18 cellular contexts compared by ENCODE assay signal in the genomic region with DNA sequence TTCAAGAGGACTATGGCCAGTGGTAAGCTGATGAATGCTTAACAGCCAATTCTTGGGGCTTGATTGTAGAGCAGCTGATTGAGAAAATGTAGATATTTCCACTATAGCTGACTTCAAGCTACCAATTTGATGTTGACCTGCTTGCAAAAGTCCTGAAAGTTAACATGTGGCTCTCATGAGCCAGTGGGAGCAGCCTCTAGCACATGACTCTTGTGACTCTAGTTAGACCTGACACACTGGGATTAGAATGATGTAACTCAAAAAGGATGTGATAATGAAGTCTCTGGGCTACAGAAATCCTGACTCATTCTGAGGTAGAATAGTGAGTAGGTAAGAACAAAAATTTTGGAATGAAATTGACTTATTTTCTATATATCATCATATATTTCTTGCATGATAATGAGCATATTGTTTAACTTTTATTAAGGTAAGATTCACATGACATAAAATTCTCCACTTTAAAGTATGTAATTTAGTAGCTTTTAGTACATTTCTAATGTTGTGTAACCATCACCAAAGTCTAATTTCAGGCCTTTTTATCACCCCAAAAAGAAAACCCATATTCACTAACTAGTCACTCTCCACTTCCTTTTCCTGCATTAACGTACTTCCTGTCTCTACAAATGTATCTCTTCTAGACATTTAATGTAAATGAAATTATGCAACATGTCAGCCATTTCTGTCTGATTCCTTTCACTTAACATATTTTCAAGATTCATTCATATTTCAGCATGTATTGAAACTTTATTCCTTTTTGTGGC. TPM values are rescaled to one million over a fixed set of nuclear protein-coding genes. Genes with fewer than 3 reads are reported as not detected.
DNase-seq lines count a peak whose midpoint lies in the region; ATAC-seq and TF ChIP-seq lines count a peak whose summit lies in the region.
"Had no signal": no experiment of that assay in that cellular context is flagged by ENCODE, and none has a peak within 500 bp of the region (broad histone marks: within the 10 kb centered on the region; RNA-seq: fewer than 3 reads in every experiment).

No MANE protein-coding gene starts in this region.

- no peak overlapping the region for H3K4me3 ChIP-seq in OCI-LY7 (ENCODE audit: low read depth, low read length, poor library complexity, severe bottlenecking)
- no peak overlapping the region for H3K4me3 ChIP-seq in choroid plexus epithelial cell (ENCODE audit: low read depth, low read length)
- no peak overlapping the region for H3K4me3 ChIP-seq in lower leg skin (ENCODE audit: low read depth, poor library complexity, severe bottlenecking)
- H3K4me3 ChIP-seq: mucosa of descending colon, uterus had no signal

- H3K9me2 ChIP-seq in OCI-LY7 (ENCODE audit: insufficient read depth, low read length): no peaks in the 10 kb centered on the region

- H4K20me1 ChIP-seq in OCI-LY7 (ENCODE audit: insufficient read depth, low read length): no peaks in the 10 kb centered on the region

- no peaks in the 10 kb centered on the region; the same call in 1 of the 2 replicates for H3K9me3 ChIP-seq in OCI-LY7 (ENCODE audit: low read length)
- H3K9me3 ChIP-seq: mucosa of descending colon, uterus had no signal

- H3K27me3 Mint-ChIP-seq in stimulated activated naive CD8-positive, alpha-beta T cell treated with anti-CD3 and anti-CD28 coated beads, Interleukin-15, amount 100 ng/mL, for 72 hours: no peaks in the 10 kb centered on the region

- BruUV-seq in OCI-LY7 (replicated peaks; lab: Mats Ljungman, UMichigan): no TSS peak

- POLR2A ChIA-PET in OCI-LY7 (lab: Charles Lee): no interaction called here

- CTCF ChIA-PET in OCI-LY7 (lab: Charles Lee; ENCODE audit: unreplicated experiment): no interaction called here

- no peak overlapping the region for H3K4me3 Mint-ChIP-seq in stimulated activated naive CD8-positive, alpha-beta T cell treated with anti-CD3 and anti-CD28 coated beads, Interleukin-15, amount 100 ng/mL, for 72 hours
- no peak overlapping the region for H3K4me3 Mint-ChIP-seq in stimulated activated effector memory CD8-positive, alpha-beta T cell treated with anti-CD3 and anti-CD28 coated beads, Interleukin-12 subunit alpha, Interleukin-12 subunit beta, amount 100 ng/mL, for 72 hours
- H3K4me3 Mint-ChIP-seq: stimulated activated naive CD8-positive, alpha-beta T cell treated with anti-CD3 and anti-CD28 coated beads, Interleukin-15, Interleukin-2, amounts not matched to agents 100 ng/mL and 50 ng/mL, for 24 hours had no signal

- H3K9me3 Mint-ChIP-seq in stimulated activated naive CD8-positive, alpha-beta T cell treated with anti-CD3 and anti-CD28 coated beads, Interleukin-15, amount 100 ng/mL, for 72 hours: peaks cover 0 to 6% of the 10 kb centered on the region in 2 donors
- peaks cover 9% of the 10 kb centered on the region for H3K9me3 Mint-ChIP-seq in stimulated activated effector memory CD8-positive, alpha-beta T cell treated with anti-CD3 and anti-CD28 coated beads, Interleukin-12 subunit alpha, Interleukin-12 subunit beta, amount 100 ng/mL, for 72 hours

- no peaks in the 10 kb centered on the region for H3K36me3 ChIP-seq in OCI-LY7 (ENCODE audit: insufficient read depth, low read length)
- H3K36me3 ChIP-seq: uterus had no signal

- H3K4me1 Mint-ChIP-seq in stimulated activated naive CD8-positive, alpha-beta T cell treated with anti-CD3 and anti-CD28 coated beads, Interleukin-15, amount 100 ng/mL, for 72 hours: peaks cover 7% of the 10 kb centered on the region
- H3K4me1 Mint-ChIP-seq in stimulated activated effector memory CD8-positive, alpha-beta T cell treated with anti-CD3 and anti-CD28 coated beads, Interleukin-12 subunit alpha, Interleukin-12 subunit beta, amount 100 ng/mL, for 72 hours: peaks cover 6% of the 10 kb centered on the region

- H3K36me3 Mint-ChIP-seq in stimulated activated effector memory CD8-positive, alpha-beta T cell treated with anti-CD3 and anti-CD28 coated beads, Interleukin-12 subunit alpha, Interleukin-12 subunit beta, amount 100 ng/mL, for 72 hours: no peaks in the 10 kb centered on the region

- peak; percentile 64 for ATAC-seq in stimulated activated naive CD8-positive, alpha-beta T cell treated with anti-CD3 and anti-CD28 coated beads, Interleukin-15, amount 100 ng/mL, for 72 hours
- no peak for ATAC-seq in stimulated activated naive CD8-positive, alpha-beta T cell treated with anti-CD3 and anti-CD28 coated beads, Interleukin-15, Interleukin-2, amounts not matched to agents 100 U/mL and 50 U/mL, for 24 hours
- ATAC-seq in stimulated activated effector memory CD8-positive, alpha-beta T cell treated with anti-CD3 and anti-CD28 coated beads, Interleukin-12 subunit alpha, Interleukin-12 subunit beta, amount 100 ng/mL, for 72 hours: peak; percentile 50
- ATAC-seq: mucosa of descending colon had no signal

- no peaks in the 10 kb centered on the region for H3K79me2 ChIP-seq in OCI-LY7 (ENCODE audit: insufficient read depth, low read depth, low read length)

- peaks cover 4% of the 10 kb centered on the region for H3K4me1 ChIP-seq in OCI-LY7 (ENCODE audit: insufficient read depth, low read length, poor library complexity, severe bottlenecking)
- H3K4me1 ChIP-seq: uterus had no signal

- DNase-seq in stimulated activated naive CD8-positive, alpha-beta T cell treated with anti-CD3 and anti-CD28 coated beads, Interleukin-15, amount 100 ng/mL, for 72 hours: no peak
- DNase-seq in stimulated activated naive CD8-positive, alpha-beta T cell treated with anti-CD3 and anti-CD28 coated beads, Interleukin-15, Interleukin-2, amounts not matched to agents 100 U/mL and 50 U/mL, for 24 hours: no peak
- peak; percentile 1 for DNase-seq in OCI-LY7 (ENCODE audit: low spot score)
- DNase-seq in choroid plexus epithelial cell (ENCODE audit: low read depth): peak; percentile 26
- no peak for DNase-seq in stimulated activated effector memory CD8-positive, alpha-beta T cell treated with anti-CD3 and anti-CD28 coated beads, Interleukin-12 subunit alpha, Interleukin-12 subunit beta, amount 100 ng/mL, for 72 hours (ENCODE audit: low spot score in 2 of 2)
- no peak for DNase-seq in lower leg skin (ENCODE audit: low spot score in 2 of 2)
- no peak for DNase-seq in activated naive CD4-positive, alpha-beta T cell treated with Interleukin-2 at 50 U/mL for 16 hours
- DNase-seq in stimulated activated CD4-positive, alpha-beta T cell treated with anti-CD3 and anti-CD28 coated beads, Interleukin-2, amount 100 ng/mL, for 24 hours: no peak
- DNase-seq: activated CD4-positive, CD25-positive, alpha-beta regulatory T cell; activated CD8-positive, alpha-beta memory T cell treated with anti-CD3 and anti-CD28 coated beads, Interleukin-2, amount 50 U/mL, for 4 hours; activated naive CD4-positive, alpha-beta T cell; mucosa of descending colon; NCI-H1417 treated with DMSO at 0.1 percent for 48 hours; occipital lobe; small intestine; SW 1271; uterus had no signal

- no peak for TF ChIP-seq POLR2A in lower leg skin (IDR thresholded peaks at IDR 0.05)

- H3K4me2 ChIP-seq in OCI-LY7 (ENCODE audit: low read length): no peak overlapping the region

- no peak overlapping the region for H3K27ac ChIP-seq in OCI-LY7 (ENCODE audit: low read depth, low read length, poor library complexity, severe bottlenecking)
- H3K27ac ChIP-seq: uterus had no signal

- peak overlapping the region in 1 of 2 donors; percentile 22 for H3K27ac Mint-ChIP-seq in stimulated activated naive CD8-positive, alpha-beta T cell treated with anti-CD3 and anti-CD28 coated beads, Interleukin-15, amount 100 ng/mL, for 72 hours
- H3K27ac Mint-ChIP-seq in stimulated activated effector memory CD8-positive, alpha-beta T cell treated with anti-CD3 and anti-CD28 coated beads, Interleukin-12 subunit alpha, Interleukin-12 subunit beta, amount 100 ng/mL, for 72 hours: no peak overlapping the region
- H3K27ac Mint-ChIP-seq: stimulated activated naive CD8-positive, alpha-beta T cell treated with anti-CD3 and anti-CD28 coated beads, Interleukin-15, Interleukin-2, amounts not matched to agents 100 ng/mL and 50 ng/mL, for 24 hours had no signal

- H2AFZ ChIP-seq in OCI-LY7 (ENCODE audit: low read length): peak overlapping the region; percentile 62; the same call in 1 of the 2 replicates

- intact Hi-C loops in OCI-LY7 (cut with micrococcal nuclease; ENCODE audit: unreplicated experiment): no loop called here
- intact Hi-C loops in lower leg skin (cut with DNase I; ENCODE audit: low total_unique reads): no loop called here

- WGBS in lower leg skin, 2 donors: 68 to 74% methylated on average over 1 of the region's 1 CpG

- TF ChIP-seq CTCF in OCI-LY7 (conservative IDR thresholded peaks at IDR 0.05; ENCODE audit: low read length): no peak
- no peak for TF ChIP-seq CTCF in choroid plexus epithelial cell (conservative IDR thresholded peaks at IDR 0.05; ENCODE audit: low read depth, low read length)
- TF ChIP-seq CTCF in lower leg skin (IDR thresholded peaks at IDR 0.05): no peak

RNA-seq across cellular contexts. Expression of a gene that starts 16.1 kb away (rescaled TPM):
- total RNA-seq in OCI-LY7 (2014; rRNA removed; shearing (Covaris generic)): 0.60 TPM in 1 of 2 replicates, not detected in the other
- total RNA-seq in OCI-LY7 (2022): not detected in 2 replicates
- not detected for total RNA-seq in lower leg skin

RNA-seq across cellular contexts. Expression of a gene that starts 16.2 kb away (rescaled TPM):
- total RNA-seq in OCI-LY7 (2014; rRNA removed; shearing (Covaris generic)): not detected in 2 replicates
- total RNA-seq in OCI-LY7 (2022) (not detected in 2 replicates), lower leg skin (not detected)
- total RNA-seq: mucosa of descending colon, occipital lobe, uterus had no signal

RNA-seq across cellular contexts. Expression of a gene that starts 32.0 kb away (rescaled TPM):
- total RNA-seq in OCI-LY7 (2014; rRNA removed; shearing (Covaris generic)): not detected in 2 replicates
- total RNA-seq in OCI-LY7 (2022) (not detected in 2 replicates), lower leg skin (1 to 10 TPM; 1.0 to 2.7 (median 2.0) TPM)

RNA-seq across cellular contexts. Expression of a gene that starts 47.9 kb away (rescaled TPM):
- 0.05 TPM in 1 of 2 replicates, not detected in the other for total RNA-seq in OCI-LY7 (2014; rRNA removed; shearing (Covaris generic))
- total RNA-seq in OCI-LY7 (2022) (0.13 and 0.15 TPM in 2 replicates), lower leg skin (1 to 10 TPM in 1 of 4 donors, under 1 TPM in 3; 0.12 to 1.8 (median 0.48) TPM)
- total RNA-seq: occipital lobe had no signal

RNA-seq across cellular contexts. Expression of a gene that starts 54.7 kb away (rescaled TPM):
- not detected in 2 replicates for total RNA-seq in OCI-LY7 (2014; rRNA removed; shearing (Covaris generic))
- total RNA-seq in OCI-LY7 (2022): not detected in 2 replicates
- under 1 TPM in 1 of 4 donors, not detected in 3; 0.13 TPM for total RNA-seq in lower leg skin
- total RNA-seq: occipital lobe had no signal

Comparison
In these comparisons a context has a peak if more than half of its experiments do, and no peak if none do; other contexts are left out.
1. DNase-seq: peak in OCI-LY7 (single experiment) and choroid plexus epithelial cell (single experiment); none in stimulated activated naive CD8-positive, alpha-beta T cell treated with anti-CD3 and anti-CD28 coated beads, Interleukin-15, amount 100 ng/mL, for 72 hours (0 of 2), stimulated activated naive CD8-positive, alpha-beta T cell treated with anti-CD3 and anti-CD28 coated beads, Interleukin-15, Interleukin-2, amounts not matched to agents 100 U/mL and 50 U/mL, for 24 hours (single experiment), stimulated activated effector memory CD8-positive, alpha-beta T cell treated with anti-CD3 and anti-CD28 coated beads, Interleukin-12 subunit alpha, Interleukin-12 subunit beta, amount 100 ng/mL, for 72 hours (0 of 2), lower leg skin (0 of 2), activated naive CD4-positive, alpha-beta T cell treated with Interleukin-2 at 50 U/mL for 16 hours (single experiment) and stimulated activated CD4-positive, alpha-beta T cell treated with anti-CD3 and anti-CD28 coated beads, Interleukin-2, amount 100 ng/mL, for 24 hours (0 of 2).